In the genomic region with DNA sequence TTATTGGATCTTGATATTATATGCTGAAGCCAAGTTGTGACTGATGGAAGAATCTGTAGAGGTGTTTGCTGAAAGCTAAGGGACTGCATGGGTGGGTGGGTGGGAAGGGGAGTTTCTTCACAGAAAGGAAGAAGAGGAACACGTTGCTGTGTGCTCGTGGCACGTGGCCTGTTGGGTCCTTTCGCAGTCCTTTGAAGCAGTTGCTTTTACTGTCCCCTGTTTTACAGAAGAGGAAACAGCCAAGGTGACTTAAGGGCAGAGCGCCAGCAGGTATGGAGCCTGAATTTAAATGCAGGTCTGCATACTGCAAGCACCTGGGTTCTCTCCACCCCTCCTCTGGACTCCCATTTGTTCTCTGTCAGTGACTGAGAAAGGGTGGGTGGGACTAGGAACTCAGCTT, we compare ENCODE assay signal across 17 cellular contexts. TPM values are rescaled to one million over a fixed set of nuclear protein-coding genes. Genes with fewer than 3 reads are reported as not detected.
DNase-seq lines count a peak whose midpoint lies in the region; ATAC-seq and TF ChIP-seq lines count a peak whose summit lies in the region.
"Had no signal": no experiment of that assay in that cellular context is flagged by ENCODE, and none has a peak within 500 bp of the region (broad histone marks: within the 10 kb centered on the region; RNA-seq: fewer than 3 reads in every experiment).

No MANE protein-coding gene starts in this region.

- H3K36me3 ChIP-seq in GM23338 (ENCODE audit: insufficient read depth) (no peaks in the 10 kb centered on the region), esophagus muscularis mucosa (no peaks in the 10 kb centered on the region)
- H3K36me3 ChIP-seq: BLaER1, HAP-1 had no signal

- H3K27me3 Mint-ChIP-seq in Calu3 (ENCODE audit: unreplicated experiment): peaks cover 48% of the 10 kb centered on the region
- H3K27me3 Mint-ChIP-seq in GM23338 (ENCODE audit: insufficient read depth, low read depth, poor library complexity): peaks cover 11% of the 10 kb centered on the region

- BruUV-seq in Calu3 (replicated peaks; lab: Mats Ljungman, UMichigan): no TSS peak

- H2AFZ ChIP-seq in GM23338: 0 out of 2 replicates have a peak overlapping the region, but pooled peaks have one; percentile 59

- WGBS in esophagus muscularis mucosa: 56% methylated on average over 5 of the region's 5 CpGs

- TF ChIP-seq POLR2A in esophagus muscularis mucosa (IDR thresholded peaks at IDR 0.05; ENCODE audit: low read depth): no peak

- TF ChIP-seq CTCF in Calu3 (IDR thresholded peaks at IDR 0.05; ENCODE audit: unreplicated experiment): no peak
- no peak for TF ChIP-seq CTCF in GM23338 (conservative IDR thresholded peaks at IDR 0.05; ENCODE audit: low read depth in 2 of 2)
- no peak for TF ChIP-seq CTCF in coronary artery (IDR thresholded peaks at IDR 0.05)
- TF ChIP-seq CTCF in esophagus muscularis mucosa (IDR thresholded peaks at IDR 0.05): no peak

- no peaks in the 10 kb centered on the region for H3K9me3 Mint-ChIP-seq in Calu3 (ENCODE audit: low read depth, unreplicated experiment)
- no peaks in the 10 kb centered on the region for H3K9me3 Mint-ChIP-seq in GM23338

- peaks cover 0 to 2% (median under 1%) of the 10 kb centered on the region in 4 donors for H3K9me3 ChIP-seq in esophagus muscularis mucosa
- H3K9me3 ChIP-seq: BLaER1, HAP-1 had no signal

- H3K27ac ChIP-seq in GM23338 (ENCODE audit: low read depth) (no peak overlapping the region), coronary artery (no peak overlapping the region), esophagus muscularis mucosa (replicated peaks in 1 of 4) (no peak overlapping the region)
- H3K27ac ChIP-seq: BLaER1 had no signal

- no peak overlapping the region for H3K4me2 ChIP-seq in GM23338
- H3K4me2 ChIP-seq: BLaER1 had no signal

- DNase-seq in Calu3 (peak; percentile 0), GM23338 (ENCODE audit: low spot score) (no peak), coronary artery (ENCODE audit: low spot score) (peak; percentile 40), esophagus muscularis mucosa (ENCODE audit: extremely low spot score) (peak; percentile 72), NCI-H2196 (lab: John Stamatoyannopoulos, UW; ENCODE audit: unreplicated experiment) (no peak), NCI-H446 (lab: John Stamatoyannopoulos, UW) (no peak), occipital lobe (lab: John Stamatoyannopoulos, UW) (no peak)
- DNase-seq: CD4-positive, alpha-beta memory T cell; DMS79 treated with DMSO at 0.1 percent for 48 hours; GF-D8; GOT3; IMR-90 had no signal

- H3K4me3 ChIP-seq in GM23338 (no peak overlapping the region), coronary artery (no peak overlapping the region), esophagus muscularis mucosa (no peak overlapping the region)
- H3K4me3 ChIP-seq: BLaER1, HAP-1, K562 had no signal

- no peaks in the 10 kb centered on the region for H3K36me3 Mint-ChIP-seq in Calu3 (ENCODE audit: insufficient read depth, unreplicated experiment)
- no peaks in the 10 kb centered on the region for H3K36me3 Mint-ChIP-seq in GM23338 (ENCODE audit: low read depth)
- H3K36me3 Mint-ChIP-seq: CD14-positive monocyte; CD4-positive, alpha-beta memory T cell had no signal

- no peak for ATAC-seq in GM23338
- ATAC-seq: K562 had no signal

- H3K4me3 Mint-ChIP-seq in Calu3 (ENCODE audit: low read depth, unreplicated experiment) (no peak overlapping the region), GM23338 (no peak overlapping the region)
- H3K4me3 Mint-ChIP-seq: CD14-positive monocyte; CD4-positive, alpha-beta memory T cell had no signal

- TF ChIP-seq EP300 in esophagus muscularis mucosa (IDR thresholded peaks at IDR 0.05): no peak

- H3K4me1 Mint-ChIP-seq in Calu3 (ENCODE audit: low read depth, unreplicated experiment): no peaks in the 10 kb centered on the region
- peaks cover 3% of the 10 kb centered on the region; the same call in 2 of the 3 replicates for H3K4me1 Mint-ChIP-seq in GM23338
- H3K4me1 Mint-ChIP-seq: CD14-positive monocyte; CD4-positive, alpha-beta memory T cell had no signal

- H3K27ac Mint-ChIP-seq in Calu3 (ENCODE audit: unreplicated experiment) (no peak overlapping the region), GM23338 (no peak overlapping the region)
- H3K27ac Mint-ChIP-seq: CD4-positive, alpha-beta memory T cell had no signal

- CTCF ChIA-PET in Calu3 (lab: Charles Lee): interaction anchor here (0.6 kb wide), 1 partner anchor 1712 kb away, joined by 5 read pairs; no protein-coding TSS in a partner anchor

- no peaks in the 10 kb centered on the region for H3F3A ChIP-seq in GM23338 (replicated peaks; ENCODE audit: low read depth)

- intact Hi-C loops in Calu3 (cut with micrococcal nuclease; ENCODE audit: unreplicated experiment) (no loop called here), esophagus muscularis mucosa (cut with DNase I) (no loop called here)

- H3K4me1 ChIP-seq in GM23338 (ENCODE audit: insufficient read depth) (no peaks in the 10 kb centered on the region), esophagus muscularis mucosa (no peaks in the 10 kb centered on the region)
- H3K4me1 ChIP-seq: HAP-1 had no signal

- H4K20me1 ChIP-seq in GM23338 (replicated peaks; ENCODE audit: insufficient read depth): no peaks in the 10 kb centered on the region
- H4K20me1 ChIP-seq: BLaER1 had no signal

- no peaks in the 10 kb centered on the region for H3K27me3 ChIP-seq in GM23338 (ENCODE audit: insufficient read depth)
- H3K27me3 ChIP-seq in esophagus muscularis mucosa: peaks cover 0 to 5% (median 0%) of the 10 kb centered on the region in 4 donors
- H3K27me3 ChIP-seq: BLaER1 had no signal

- H3K9me2 ChIP-seq in GM23338 (ENCODE audit: insufficient read depth): no peaks in the 10 kb centered on the region

- H3K79me2 ChIP-seq in GM23338 (replicated peaks; ENCODE audit: insufficient read depth): no peaks in the 10 kb centered on the region

TF ChIP-seq in GM23338, 12 proteins besides CTCF, POLR2A, EP300 and RAD21:
- no peak for TF ChIP-seq EZH2 (IDR thresholded peaks at IDR 0.05; ENCODE audit: low read depth, unreplicated experiment)
- TF ChIP-seq ZNF331 (CRISPR knock-in tag; IDR thresholded peaks at IDR 0.05; ENCODE audit: low read depth): no peak
- TF ChIP-seq, protein P1, sequence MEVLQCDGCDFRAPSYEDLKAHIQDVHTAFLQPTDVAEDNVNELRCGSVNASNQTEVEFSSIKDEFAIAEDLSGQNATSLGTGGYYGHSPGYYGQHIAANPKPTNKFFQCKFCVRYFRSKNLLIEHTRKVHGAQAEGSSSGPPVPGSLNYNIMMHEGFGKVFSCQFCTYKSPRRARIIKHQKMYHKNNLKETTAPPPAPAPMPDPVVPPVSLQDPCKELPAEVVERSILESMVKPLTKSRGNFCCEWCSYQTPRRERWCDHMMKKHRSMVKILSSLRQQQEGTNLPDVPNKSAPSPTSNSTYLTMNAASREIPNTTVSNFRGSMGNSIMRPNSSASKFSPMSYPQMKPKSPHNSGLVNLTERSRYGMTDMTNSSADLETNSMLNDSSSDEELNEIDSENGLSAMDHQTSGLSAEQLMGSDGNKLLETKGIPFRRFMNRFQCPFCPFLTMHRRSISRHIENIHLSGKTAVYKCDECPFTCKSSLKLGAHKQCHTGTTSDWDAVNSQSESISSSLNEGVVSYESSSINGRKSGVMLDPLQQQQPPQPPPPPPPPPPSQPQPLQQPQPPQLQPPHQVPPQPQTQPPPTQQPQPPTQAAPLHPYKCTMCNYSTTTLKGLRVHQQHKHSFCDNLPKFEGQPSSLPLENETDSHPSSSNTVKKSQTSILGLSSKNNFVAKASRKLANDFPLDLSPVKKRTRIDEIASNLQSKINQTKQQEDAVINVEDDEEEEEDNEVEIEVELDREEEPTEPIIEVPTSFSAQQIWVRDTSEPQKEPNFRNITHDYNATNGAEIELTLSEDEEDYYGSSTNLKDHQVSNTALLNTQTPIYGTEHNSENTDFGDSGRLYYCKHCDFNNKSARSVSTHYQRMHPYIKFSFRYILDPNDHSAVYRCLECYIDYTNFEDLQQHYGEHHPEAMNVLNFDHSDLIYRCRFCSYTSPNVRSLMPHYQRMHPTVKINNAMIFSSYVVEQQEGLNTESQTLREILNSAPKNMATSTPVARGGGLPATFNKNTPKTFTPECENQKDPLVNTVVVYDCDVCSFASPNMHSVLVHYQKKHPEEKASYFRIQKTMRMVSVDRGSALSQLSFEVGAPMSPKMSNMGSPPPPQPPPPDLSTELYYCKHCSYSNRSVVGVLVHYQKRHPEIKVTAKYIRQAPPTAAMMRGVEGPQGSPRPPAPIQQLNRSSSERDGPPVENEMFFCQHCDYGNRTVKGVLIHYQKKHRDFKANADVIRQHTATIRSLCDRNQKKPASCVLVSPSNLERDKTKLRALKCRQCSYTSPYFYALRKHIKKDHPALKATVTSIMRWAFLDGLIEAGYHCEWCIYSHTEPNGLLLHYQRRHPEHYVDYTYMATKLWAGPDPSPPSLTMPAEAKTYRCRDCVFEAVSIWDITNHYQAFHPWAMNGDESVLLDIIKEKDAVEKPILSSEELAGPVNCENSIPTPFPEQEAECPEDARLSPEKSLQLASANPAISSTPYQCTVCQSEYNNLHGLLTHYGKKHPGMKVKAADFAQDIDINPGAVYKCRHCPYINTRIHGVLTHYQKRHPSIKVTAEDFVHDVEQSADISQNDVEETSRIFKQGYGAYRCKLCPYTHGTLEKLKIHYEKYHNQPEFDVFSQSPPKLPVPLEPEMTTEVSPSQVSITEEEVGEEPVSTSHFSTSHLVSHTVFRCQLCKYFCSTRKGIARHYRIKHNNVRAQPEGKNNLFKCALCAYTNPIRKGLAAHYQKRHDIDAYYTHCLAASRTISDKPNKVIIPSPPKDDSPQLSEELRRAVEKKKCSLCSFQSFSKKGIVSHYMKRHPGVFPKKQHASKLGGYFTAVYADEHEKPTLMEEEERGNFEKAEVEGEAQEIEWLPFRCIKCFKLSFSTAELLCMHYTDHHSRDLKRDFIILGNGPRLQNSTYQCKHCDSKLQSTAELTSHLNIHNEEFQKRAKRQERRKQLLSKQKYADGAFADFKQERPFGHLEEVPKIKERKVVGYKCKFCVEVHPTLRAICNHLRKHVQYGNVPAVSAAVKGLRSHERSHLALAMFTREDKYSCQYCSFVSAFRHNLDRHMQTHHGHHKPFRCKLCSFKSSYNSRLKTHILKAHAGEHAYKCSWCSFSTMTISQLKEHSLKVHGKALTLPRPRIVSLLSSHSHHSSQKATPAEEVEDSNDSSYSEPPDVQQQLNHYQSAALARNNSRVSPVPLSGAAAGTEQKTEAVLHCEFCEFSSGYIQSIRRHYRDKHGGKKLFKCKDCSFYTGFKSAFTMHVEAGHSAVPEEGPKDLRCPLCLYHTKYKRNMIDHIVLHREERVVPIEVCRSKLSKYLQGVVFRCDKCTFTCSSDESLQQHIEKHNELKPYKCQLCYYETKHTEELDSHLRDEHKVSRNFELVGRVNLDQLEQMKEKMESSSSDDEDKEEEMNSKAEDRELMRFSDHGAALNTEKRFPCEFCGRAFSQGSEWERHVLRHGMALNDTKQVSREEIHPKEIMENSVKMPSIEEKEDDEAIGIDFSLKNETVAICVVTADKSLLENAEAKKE (CRISPR knock-in tag; IDR thresholded peaks at IDR 0.05): no peak
- no peak for TF ChIP-seq CREB1 (CRISPR knock-in tag; IDR thresholded peaks at IDR 0.05; ENCODE audit: low read depth)
- TF ChIP-seq NANOG (IDR thresholded peaks at IDR 0.05; ENCODE audit: borderline replicate concordance): no peak
TF ChIP-seq in GM23338: peak in this region for 0.

RNA-seq across cellular contexts. Expression of gene PRR23C, which starts 59.4 kb away (rescaled TPM):
- total RNA-seq in Calu3 (2022) (not detected in 2 replicates), esophagus muscularis mucosa (not detected), occipital lobe (not detected)
- total RNA-seq in GM23338 (2014; rRNA removed; shearing (Covaris generic)): not detected in 2 replicates
- polyA plus RNA-seq in GM23338 (2016; fragmentation: Nextera tagmentation; extraction: Ambion mirVana): not detected in 2 replicates
- total RNA-seq: CD4-positive, alpha-beta memory T cell; HT-29; IMR-90; K562 had no signal
- polyA plus RNA-seq: CD14-positive monocyte; CD4-positive, alpha-beta memory T cell; IMR-90; K562 had no signal

Comparison
In these comparisons a context has a peak if more than half of its experiments do, and no peak if none do; other contexts are left out.
1. DNase-seq: peak in Calu3 (single experiment), coronary artery (single experiment) and esophagus muscularis mucosa (single experiment); none in GM23338 (single experiment), NCI-H2196 (single experiment), NCI-H446 (0 of 2) and occipital lobe (single experiment).